Comparison of ENCODE assay signal across 20 cellular contexts in the genomic region with DNA sequence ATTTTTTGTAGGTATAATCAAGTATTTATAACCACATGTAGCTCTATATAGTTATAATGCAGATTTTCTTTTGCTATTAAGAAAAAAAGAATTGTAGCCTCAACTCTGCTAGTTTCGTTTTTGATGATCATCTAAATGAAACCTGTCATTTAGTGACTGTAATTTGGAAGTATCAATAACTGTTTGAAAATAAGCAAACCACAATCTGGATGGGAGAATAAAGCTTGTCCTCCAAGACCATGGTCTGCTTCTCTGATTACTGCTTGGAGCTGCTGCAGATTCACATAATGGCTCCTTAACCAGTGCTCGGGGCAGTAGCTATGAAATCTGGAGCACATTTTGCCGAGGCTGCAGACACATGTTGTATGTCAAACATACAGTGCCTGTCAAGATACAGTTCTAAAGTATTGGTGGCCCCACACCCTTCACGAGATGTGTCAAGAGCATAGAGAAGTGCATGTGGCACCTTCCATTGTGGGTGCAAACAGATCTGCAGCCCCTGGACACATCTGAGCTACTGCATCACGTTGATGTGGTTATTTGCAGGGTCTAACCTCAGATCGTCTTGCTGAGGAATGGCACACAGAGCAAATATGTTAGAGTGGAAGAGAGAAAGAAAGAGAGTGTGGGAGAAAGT.
"Had no signal": no experiment of that assay in that cellular context is flagged by ENCODE, and none has a peak within 500 bp of the region (broad histone marks: within the 10 kb centered on the region; RNA-seq: fewer than 3 reads in every experiment).

No MANE protein-coding gene starts in this region.

- H3K36me3 Mint-ChIP-seq: activated naive CD8-positive, alpha-beta T cell treated with anti-CD3 and anti-CD28 coated beads, Interleukin-2, amount 10 ng/mL, durations not matched to agents 7 days and 5 days; mesothelial cell of epicardium; type B pancreatic cell had no signal

- H3K27me3 ChIP-seq: colonic mucosa had no signal

- H3K36me3 ChIP-seq: colonic mucosa had no signal

- H3K27ac Mint-ChIP-seq: activated B cell treated with CpG ODN at 0.5 μM for 24 hours; activated naive CD8-positive, alpha-beta T cell treated with anti-CD3 and anti-CD28 coated beads, Interleukin-2, amount 10 ng/mL, durations not matched to agents 7 days and 5 days; activated T-helper 1 cell treated with anti-CD3 and anti-CD28 coated beads, Interleukin-12 subunit alpha, Interleukin-12 subunit beta, Interleukin-2, Interleukin-4 antibody, amounts not matched to agents 30 ng/mL and 10 ng/mL and 1 ng/mL, durations not matched to agents 14 hours and 24 hours and 36 hours; mesothelial cell of epicardium; stimulated activated naive CD8-positive, alpha-beta T cell treated with anti-CD3 and anti-CD28 coated beads, Interleukin-15, amount 100 ng/mL, for 72 hours; type B pancreatic cell had no signal

- H3K4me1 ChIP-seq: colonic mucosa, psoas muscle had no signal

- H3K27me3 Mint-ChIP-seq: activated B cell treated with CpG ODN at 0.5 μM for 24 hours; stimulated activated naive CD8-positive, alpha-beta T cell treated with anti-CD3 and anti-CD28 coated beads, Interleukin-15, amount 100 ng/mL, for 72 hours had no signal

- H3K4me3 Mint-ChIP-seq: activated B cell treated with CpG ODN at 0.5 μM for 24 hours; activated naive CD8-positive, alpha-beta T cell treated with anti-CD3 and anti-CD28 coated beads, Interleukin-2, amount 10 ng/mL, durations not matched to agents 7 days and 5 days; activated T-helper 1 cell treated with anti-CD3 and anti-CD28 coated beads, Interleukin-12 subunit alpha, Interleukin-12 subunit beta, Interleukin-2, Interleukin-4 antibody, amounts not matched to agents 30 ng/mL and 10 ng/mL and 1 ng/mL, durations not matched to agents 14 hours and 24 hours and 36 hours; mesothelial cell of epicardium; neural crest cell; stimulated activated naive CD8-positive, alpha-beta T cell treated with anti-CD3 and anti-CD28 coated beads, Interleukin-15, amount 100 ng/mL, for 72 hours; type B pancreatic cell had no signal

- ATAC-seq: left lobe of liver; psoas muscle; right cardiac atrium; stimulated activated naive CD8-positive, alpha-beta T cell treated with anti-CD3 and anti-CD28 coated beads, Interleukin-15, amount 100 ng/mL, for 72 hours had no signal

- H3K9me3 ChIP-seq: colonic mucosa, psoas muscle had no signal

- DNase-seq: activated B cell treated with CpG ODN at 0.5 μM for 24 hours; activated CD4-positive, alpha-beta T cell treated with anti-CD3 and anti-CD28 coated beads for 4 hours; activated naive CD4-positive, alpha-beta T cell; activated naive CD8-positive, alpha-beta T cell treated with anti-CD3 and anti-CD28 coated beads, Interleukin-2, amount 10 ng/mL, durations not matched to agents 7 days and 5 days; amygdala; caudate nucleus; colonic mucosa; hypothalamus; kidney; psoas muscle; right cardiac atrium; stimulated activated CD4-positive, alpha-beta T cell treated with anti-CD3 and anti-CD28 coated beads, Interleukin-2, amount 100 ng/mL, for 24 hours; stimulated activated naive CD8-positive, alpha-beta T cell treated with anti-CD3 and anti-CD28 coated beads, Interleukin-15, amount 100 ng/mL, for 72 hours; SW 1271 had no signal

- H3K9me3 Mint-ChIP-seq: activated B cell treated with CpG ODN at 0.5 μM for 24 hours, mesothelial cell of epicardium, neural crest cell, type B pancreatic cell had no signal

- H3K4me3 ChIP-seq: colonic mucosa, lung, psoas muscle had no signal

- H3K27ac ChIP-seq: colonic mucosa, psoas muscle had no signal

- H3K4me1 Mint-ChIP-seq: activated B cell treated with CpG ODN at 0.5 μM for 24 hours; activated naive CD8-positive, alpha-beta T cell treated with anti-CD3 and anti-CD28 coated beads, Interleukin-2, amount 10 ng/mL, durations not matched to agents 7 days and 5 days; neural crest cell had no signal
